Comparison of ENCODE assay signal across 19 cellular contexts in genomic region chr9:128148509-128149000, GRCh38. TPM values are rescaled to one million over a fixed set of nuclear protein-coding genes. Genes with fewer than 3 reads are reported as not detected.
DNase-seq lines count a peak whose midpoint lies in the region; ATAC-seq and TF ChIP-seq lines count a peak whose summit lies in the region.
"Had no signal": no experiment of that assay in that cellular context is flagged by ENCODE, and none has a peak within 500 bp of the region (broad histone marks: within the 10 kb centered on the region; RNA-seq: fewer than 3 reads in every experiment).

No MANE protein-coding gene starts in this region.

- peak overlapping the region; percentile 92 to 93 for H3K27ac ChIP-seq in mucosa of rectum (ENCODE audit: low read depth in 2 of 2, low read length in 2 of 2)
- H3K27ac ChIP-seq in upper lobe of right lung: peak overlapping the region; percentile 63
- no peak overlapping the region for H3K27ac ChIP-seq in substantia nigra (ENCODE audit: low read depth, low read length, poor library complexity, severe bottlenecking)

- H3K27me3 ChIP-seq in mucosa of rectum (ENCODE audit: control insufficient read depth in 2 of 2, insufficient read depth in 2 of 2, low read length in 2 of 2) (no peaks in the 10 kb centered on the region), upper lobe of right lung (no peaks in the 10 kb centered on the region)

- DNase-seq in Right ventricle myocardium inferior (ENCODE audit: missing footprints) (peak; percentile 15), Right ventricle myocardium superior (no peak), upper lobe of right lung (no peak), hepatic stellate cell (ENCODE audit: low spot score) (no peak), substantia nigra (lab: John Stamatoyannopoulos, UW) (no peak)
- DNase-seq: 8988T; activated CD4-positive, alpha-beta T cell treated with anti-CD3 and anti-CD28 coated beads, Interleukin-2, amount 50 U/mL, for 48 hours; activated T-cell treated with anti-CD3 and anti-CD28 coated beads, Interleukin-2, amount 50 U/mL, for 72 hours; DMS79; mesenchymal stem cell; MM.1S; NCI-H187 treated with DMSO at 0.1 percent for 48 hours; NCI-H510A; occipital lobe; OCI-M1 had no signal

- H3K4me1 ChIP-seq in mucosa of rectum (ENCODE audit: control insufficient read depth in 2 of 2, insufficient read depth in 2 of 2, low read length in 2 of 2) (peaks cover 27 to 33% of the 10 kb centered on the region in 2 donors), upper lobe of right lung (peaks cover 9% of the 10 kb centered on the region)

- TF ChIP-seq CTCF in upper lobe of right lung (IDR thresholded peaks at IDR 0.05): no peak

- H3K4me3 ChIP-seq in mucosa of rectum (ENCODE audit: low read length in 2 of 2) (peak overlapping the region in 1 of 2 donors; percentile 31), upper lobe of right lung (no peak overlapping the region)
- H3K4me3 ChIP-seq: smooth muscle cell had no signal

- H3K9me3 ChIP-seq in mucosa of rectum (ENCODE audit: control insufficient read depth in 2 of 2, low read length in 2 of 2): no peaks in the 10 kb centered on the region
- H3K9me3 ChIP-seq in upper lobe of right lung: no peaks in the 10 kb centered on the region

- H3K9ac ChIP-seq in mucosa of rectum (ENCODE audit: low read depth in 1 of 2, low read length in 2 of 2): peak overlapping the region; percentile 60

- intact Hi-C loops in Right ventricle myocardium inferior (cut with DNase I): no loop called here
- intact Hi-C loops in Right ventricle myocardium superior (cut with DNase I): no loop called here
- intact Hi-C loops in upper lobe of right lung (cut with DNase I): no loop called here

- H3K36me3 ChIP-seq in mucosa of rectum (ENCODE audit: control insufficient read depth in 2 of 2, insufficient read depth in 2 of 2, low read length in 2 of 2) (no peaks in the 10 kb centered on the region), upper lobe of right lung (no peaks in the 10 kb centered on the region)

- ATAC-seq in Right ventricle myocardium inferior (no peak), Right ventricle myocardium superior (ENCODE audit: poor library complexity) (no peak), upper lobe of right lung (no peak)
- ATAC-seq: activated T-cell treated with anti-CD3 and anti-CD28 coated beads, Interleukin-2, amount 50 U/mL, for 72 hours had no signal

RNA-seq across cellular contexts. Expression of gene LCN2, which starts 0.7 kb away (rescaled TPM):
- total RNA-seq in Right ventricle myocardium inferior: not detected
- total RNA-seq in Right ventricle myocardium superior: not detected
- total RNA-seq in upper lobe of right lung: 14.3 TPM
- total RNA-seq: activated T-cell treated with anti-CD3 and anti-CD28 coated beads, Interleukin-2, amount 50 U/mL, for 72 hours; frontal cortex; HT1080; occipital lobe; smooth muscle cell had no signal

RNA-seq across cellular contexts. Expression of gene BBLN, which starts 11.5 kb away (rescaled TPM):
- 36.1 TPM for total RNA-seq in Right ventricle myocardium inferior
- 31.3 TPM for total RNA-seq in Right ventricle myocardium superior
- 39.0 TPM for total RNA-seq in upper lobe of right lung

RNA-seq across cellular contexts. Expression of gene PTGES2, which starts 21.0 kb away (rescaled TPM):
- 158 TPM for total RNA-seq in Right ventricle myocardium inferior
- total RNA-seq in Right ventricle myocardium superior: 155 TPM
- total RNA-seq in upper lobe of right lung: 35.1 TPM

RNA-seq across cellular contexts. Expression of gene CIZ1, which starts 42.8 kb away (rescaled TPM):
- total RNA-seq in Right ventricle myocardium inferior (69.3 TPM), Right ventricle myocardium superior (75.3 TPM), upper lobe of right lung (107 TPM)

RNA-seq across cellular contexts. Expression of gene DNM1, which starts 54.6 kb away (rescaled TPM):
- total RNA-seq in Right ventricle myocardium inferior (6.1 TPM), Right ventricle myocardium superior (7.0 TPM), upper lobe of right lung (5.2 TPM)

Comparison
In these comparisons a context has a peak if more than half of its experiments do, and no peak if none do; other contexts are left out.
1. RNA of gene LCN2, which starts 0.7 kb away (total RNA-seq): 14.3 TPM in upper lobe of right lung (single experiment); not detected in Right ventricle myocardium inferior (single experiment) and not detected in Right ventricle myocardium superior (single experiment); every median in the first group is over 10 times any median in the second.